In the genomic region with DNA sequence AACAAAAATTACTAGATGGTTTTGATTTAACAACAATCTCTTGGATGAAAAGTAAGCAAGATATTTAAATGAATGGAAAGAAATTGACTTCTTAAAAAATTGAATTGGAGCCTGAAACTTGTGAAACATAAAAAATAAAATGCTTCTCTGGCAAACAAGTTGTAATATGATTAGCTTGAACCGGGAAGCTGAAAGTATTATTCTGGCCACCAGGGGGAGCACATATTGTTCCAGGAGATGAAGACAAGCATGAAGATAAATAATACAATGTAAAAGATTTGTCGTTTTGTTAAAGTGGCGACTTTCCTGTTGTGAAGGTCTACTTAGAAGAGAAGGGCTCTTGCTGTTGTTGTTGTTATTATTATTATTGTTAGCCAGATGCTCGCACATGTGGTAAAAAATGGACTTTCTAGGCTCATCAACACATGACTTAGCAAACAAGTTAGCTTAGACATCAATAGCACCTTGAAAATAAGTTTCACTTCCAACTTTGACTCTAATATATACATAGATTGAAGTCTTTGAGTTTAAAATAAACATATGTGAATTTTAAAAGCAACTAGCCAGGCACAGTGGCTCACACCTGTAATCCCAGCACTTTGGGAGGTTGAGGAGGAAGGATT, we compare ENCODE assay signal across 8 cellular contexts. TPM values are rescaled to one million over a fixed set of nuclear protein-coding genes. Genes with fewer than 3 reads are reported as not detected.
A peak's percentile ranks its signal among the peaks of the same experiment; 100 is the strongest.
DNase-seq lines count a peak whose midpoint lies in the region; ATAC-seq and TF ChIP-seq lines count a peak whose summit lies in the region.

No MANE protein-coding gene starts in this region.

- H3K36me3 Mint-ChIP-seq in naive B cell: peaks cover 0 to 6% of the 10 kb centered on the region in 2 donors

- peaks cover 0 to 4% (median 0%) of the 10 kb centered on the region in 7 donors for H3K9me3 Mint-ChIP-seq in naive B cell

- no peaks in the 10 kb centered on the region for H3K4me1 ChIP-seq in ACC112 (ENCODE audit: control insufficient read depth, insufficient read depth, low read length, unreplicated experiment)

- no peaks in the 10 kb centered on the region for H3K79me2 ChIP-seq in ACC112 (ENCODE audit: control insufficient read depth, insufficient read depth, low read length, unreplicated experiment)

- peaks cover 4 to 5% (median 5%) of the 10 kb centered on the region in 3 donors for H3K4me1 Mint-ChIP-seq in naive B cell

- no peak overlapping the region for H3K27ac ChIP-seq in ACC112 (ENCODE audit: low read depth, low read length)

- peaks cover 13% of the 10 kb centered on the region; the same call in 1 of the 2 replicates for H3K27me3 ChIP-seq in ACC112 (ENCODE audit: insufficient read depth, low read length)

- H2AFZ ChIP-seq in ACC112 (ENCODE audit: low read length, unreplicated experiment): no peak overlapping the region

- H3K4me3 ChIP-seq in ACC112 (ENCODE audit: low read depth, low read length) (0 out of 2 replicates have a peak overlapping the region, but pooled peaks have one; percentile 43), LNCaP clone FGC (ENCODE audit: low read depth, low read length) (no peak overlapping the region)

- H3K4me3 Mint-ChIP-seq in naive B cell: no peak overlapping the region

- ATAC-seq in naive B cell (ENCODE audit: low read depth in 2 of 2) (no peak), GM21786 (IDR thresholded peaks at IDR 0.05; ENCODE audit: unreplicated experiment) (no peak)

- TF ChIP-seq CTCF in LNCaP clone FGC (IDR thresholded peaks at IDR 0.05; ENCODE audit: control insufficient read depth, extremely low read depth, insufficient read depth): peak; percentile 66

- DNase-seq in GM04503 (ENCODE audit: low read depth) (peak; percentile 0), LNCaP clone FGC (ENCODE audit: low read depth) (peak; percentile 55), RPMI8226 (peak; percentile 72), dedifferentiated amniotic fluid mesenchymal stem cell (ENCODE audit: extremely low spot score) (peak; percentile 73), naive B cell (peak; percentile 5)
- no peak for DNase-seq in activated CD4-positive, CD25-positive, alpha-beta regulatory T cell treated with anti-CD3 and anti-CD28 coated beads, Interleukin-2, amount 50 U/mL, for 72 hours

- no peak overlapping the region for H3K27ac Mint-ChIP-seq in naive B cell

- H3K27me3 Mint-ChIP-seq in naive B cell: peaks cover 29 to 35% (median 34%) of the 10 kb centered on the region in 3 donors

- no peaks in the 10 kb centered on the region for H3K36me3 ChIP-seq in ACC112 (ENCODE audit: insufficient read depth, low read length)

RNA-seq across cellular contexts. Expression of a gene that starts 14.2 kb away (rescaled TPM):
- polyA plus RNA-seq in naive B cell (ENCODE audit: low read depth in 6 of 6): not detected
